8 cellular contexts compared by ENCODE assay signal in genomic region chr18:70289351-70290330, GRCh38. TPM values are rescaled to one million over a fixed set of nuclear protein-coding genes. Genes with fewer than 3 reads are reported as not detected.
DNase-seq lines count a peak whose midpoint lies in the region; ATAC-seq and TF ChIP-seq lines count a peak whose summit lies in the region.

No MANE protein-coding gene starts in this region.

- TF ChIP-seq CTCF in lower lobe of right lung (IDR thresholded peaks at IDR 0.05) (no peak), tibial artery (IDR thresholded peaks at IDR 0.05) (no peak)

- H3K36me3 ChIP-seq in lower lobe of right lung (no peaks in the 10 kb centered on the region), tibial artery (no peaks in the 10 kb centered on the region)

- peak; percentile 54 for ATAC-seq in GM19023 (IDR thresholded peaks at IDR 0.05; ENCODE audit: unreplicated experiment)
- peak; percentile 57 for ATAC-seq in HG03097 (IDR thresholded peaks at IDR 0.05; ENCODE audit: low FRiP score, unreplicated experiment)
- peak; percentile 60 to 62 for ATAC-seq in lower lobe of right lung

- H3K9me3 ChIP-seq in lower lobe of right lung (no peaks in the 10 kb centered on the region), tibial artery (no peaks in the 10 kb centered on the region)

- H3K4me3 ChIP-seq in lower lobe of right lung, result peak overlapping the region; percentile 70
- H3K4me3 ChIP-seq in tibial artery, result peak overlapping the region; percentile 71 to 86

- H3K4me1 ChIP-seq in lower lobe of right lung (peaks cover 37% of the 10 kb centered on the region), tibial artery (peaks cover 0 to 45% (median 16%) of the 10 kb centered on the region in 4 donors)

- H3K27ac ChIP-seq in lower lobe of right lung (peak overlapping the region; percentile 87), tibial artery (peak overlapping the region; percentile 84 to 92)

- DNase-seq in D341Med (ENCODE audit: low spot score) (peak; percentile 86), RPMI7951 (ENCODE audit: low read depth) (peak; percentile 17), ecto neural progenitor cell (ENCODE audit: low spot score) (peak; percentile 68), lower lobe of right lung (peak; percentile 62), tibial artery (no peak), HuH-7 (ENCODE audit: low spot score) (no peak)

- intact Hi-C loops in lower lobe of right lung (cut with DNase I), result no loop called here
- intact Hi-C loops in tibial artery (cut with DNase I; ENCODE audit: low total_unique reads), result loop anchor here (5.0 kb wide), 1 partner anchor 82 kb away; the partner anchor contains the start of gene RTTN

- H3K27me3 ChIP-seq in lower lobe of right lung (ENCODE audit: low read depth) (no peaks in the 10 kb centered on the region), tibial artery (no peaks in the 10 kb centered on the region)

RNA-seq across cellular contexts. Expression of gene SOCS6, which starts 0.8 kb away (rescaled TPM):
- total RNA-seq in RPMI7951 (2014; rRNA removed; shearing (Covaris generic)), result 20.1 and 27.6 TPM in 2 replicates
- 24.8 TPM for total RNA-seq in lower lobe of right lung

Comparison
In these comparisons a context has a peak if more than half of its experiments do, and no peak if none do; other contexts are left out.
1. DNase-seq: peak in D341Med (single experiment), RPMI7951 (single experiment), ecto neural progenitor cell (single experiment) and lower lobe of right lung (single experiment); none in tibial artery (0 of 2) and HuH-7 (single experiment).
2. Peak in every context shown above with its lines, with median percentiles within 50 percentile points of each other: ATAC-seq.